ENCODE assay signal across 14 cellular contexts in genomic region chr22:48838846-48839730, GRCh38.
"Had no signal": no experiment of that assay in that cellular context is flagged by ENCODE, and none has a peak within 500 bp of the region (broad histone marks: within the 10 kb centered on the region; RNA-seq: fewer than 3 reads in every experiment).

No MANE protein-coding gene starts in this region.

- DNase-seq: activated CD4-positive, alpha-beta T cell treated with anti-CD3 and anti-CD28 coated beads, Interleukin-2, amount 10 ng/mL, durations not matched to agents 7 days and 5 days; activated CD8-positive, alpha-beta T cell treated with anti-CD3 and anti-CD28 coated beads, Interleukin-2, amount 10 ng/mL, durations not matched to agents 7 days and 5 days; activated naive CD8-positive, alpha-beta T cell treated with anti-CD3 and anti-CD28 coated beads for 36 hours; activated T-cell treated with anti-CD3 and anti-CD28 coated beads, Interleukin-2, amount 50 U/mL, for 72 hours; amniotic stem cell; effector memory CD4-positive, alpha-beta T cell; heart right ventricle; immature natural killer cell; lower lobe of right lung; stimulated activated CD4-positive, alpha-beta T cell treated with anti-CD3 and anti-CD28 coated beads, Interleukin-4, amount 100 ng/mL, for 4 hours; stimulated activated naive B cell treated with anti-CD40 and anti-IgM and Interleukin-4, amounts not matched to agents 10 μg/mL and 1 μg/mL and 100 μg/mL, for 72 hours; upper lobe of left lung had no signal

- ATAC-seq: activated CD4-positive, CD25-positive, alpha-beta regulatory T cell treated with anti-CD3 and anti-CD28 coated beads, Interleukin-2, amount 50 U/mL, for 24 hours; activated CD8-positive, alpha-beta T cell treated with anti-CD3 and anti-CD28 coated beads, Interleukin-2, amount 10 ng/mL, durations not matched to agents 7 days and 5 days; activated T-cell treated with anti-CD3 and anti-CD28 coated beads, Interleukin-2, amount 50 U/mL, for 72 hours; heart right ventricle; lower lobe of right lung; natural killer cell treated with Interleukin-12 subunit alpha and Interleukin-12 subunit beta and Interleukin-15 and Interleukin-18, amount 100 ng/mL, for 72 hours; stimulated activated naive B cell treated with anti-CD40 and anti-IgM and Interleukin-4, amounts not matched to agents 10 μg/mL and 1 μg/mL and 100 μg/mL, for 72 hours had no signal
